In genomic region chr17:44865231-44865660, GRCh38 we compare ENCODE assay signal across 1 cellular context.
TF ChIP-seq lines count a peak whose summit lies in the region.

No MANE protein-coding gene starts in this region.

TF ChIP-seq in GM23338, 12 proteins besides CTCF, POLR2A, EP300 and RAD21 (continued from another document):
- TF ChIP-seq ZNF462 (CRISPR knock-in tag; IDR thresholded peaks at IDR 0.05) = no peak
- TF ChIP-seq ZNF331 (CRISPR knock-in tag; IDR thresholded peaks at IDR 0.05; ENCODE audit: low read depth) = no peak
- TF ChIP-seq ETS1 (IDR thresholded peaks at IDR 0.05) = no peak
- no peak for TF ChIP-seq STAT1 (IDR thresholded peaks at IDR 0.05; ENCODE audit: unreplicated experiment)
- TF ChIP-seq POLR2AphosphoS5 (IDR thresholded peaks at IDR 0.05; ENCODE audit: low read depth) = no peak
- no peak for TF ChIP-seq REST (IDR thresholded peaks at IDR 0.05; ENCODE audit: unreplicated experiment)
- no peak for TF ChIP-seq JUNB (IDR thresholded peaks at IDR 0.05; ENCODE audit: unreplicated experiment)
- TF ChIP-seq CREB1 (CRISPR knock-in tag; IDR thresholded peaks at IDR 0.05; ENCODE audit: low read depth) = no peak
- no peak for TF ChIP-seq ZNF114 (CRISPR knock-in tag; IDR thresholded peaks at IDR 0.05)
- no peak for TF ChIP-seq NANOG (IDR thresholded peaks at IDR 0.05; ENCODE audit: borderline replicate concordance)
TF ChIP-seq in GM23338: peak in this region for 0.
